In the genomic region with DNA sequence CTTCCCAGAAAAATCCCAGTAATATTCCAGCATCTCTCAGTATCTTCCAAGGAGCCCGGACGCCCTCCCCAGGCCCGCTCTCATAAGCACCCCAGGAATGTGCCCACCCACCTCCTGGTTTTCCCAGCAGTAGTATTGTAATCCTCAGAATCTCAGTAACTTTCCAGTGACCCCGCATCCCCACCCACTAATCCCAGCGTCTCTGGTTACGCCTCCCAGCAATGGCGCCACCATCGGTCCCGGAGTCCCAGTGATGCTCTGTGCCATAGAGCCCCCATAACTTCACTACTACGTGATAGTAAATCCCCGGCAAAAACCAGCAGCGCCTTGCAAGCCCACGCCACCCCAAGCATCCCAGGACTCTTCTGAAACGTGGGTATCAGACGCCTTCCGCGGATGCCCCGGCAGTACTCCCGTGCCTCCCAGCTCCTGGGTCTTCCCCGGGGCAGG, we compare ENCODE assay signal across 8 cellular contexts. TPM values are rescaled to one million over a fixed set of nuclear protein-coding genes. Genes with fewer than 3 reads are reported as not detected.
DNase-seq lines count a peak whose midpoint lies in the region; ATAC-seq and TF ChIP-seq lines count a peak whose summit lies in the region.

No MANE protein-coding gene starts in this region.

- in situ Hi-C loops in HAP-1 (cut with MboI; ENCODE audit: low sequenced_read_pairs), result no loop called here

- peak; percentile 38 to 72 (median 58) for ATAC-seq in heart right ventricle
- ATAC-seq in HG02763 (IDR thresholded peaks at IDR 0.05; ENCODE audit: unreplicated experiment), result no peak
- ATAC-seq in HG02840 (IDR thresholded peaks at IDR 0.05; ENCODE audit: low FRiP score, unreplicated experiment), result no peak

- H3K9me3 ChIP-seq in HAP-1, result no peaks in the 10 kb centered on the region
- no peaks in the 10 kb centered on the region for H3K9me3 ChIP-seq in heart right ventricle

- 0% methylated on average over 20 of the region's 20 CpGs for WGBS in heart right ventricle, 2 donors

- H3K36me3 Mint-ChIP-seq in osteocyte (ENCODE audit: unreplicated experiment), result peaks cover 12% of the 10 kb centered on the region

- H3K4me1 ChIP-seq in HAP-1, result peaks cover 7% of the 10 kb centered on the region
- H3K4me1 ChIP-seq in heart right ventricle, result peaks cover 0 to 20% (median 14%) of the 10 kb centered on the region in 9 donors

- peak overlapping the region; percentile 71 for H3K4me3 ChIP-seq in HAP-1
- peak overlapping the region; percentile 74 to 98 (median 90) for H3K4me3 ChIP-seq in heart right ventricle

- H3K4me1 Mint-ChIP-seq in osteocyte (ENCODE audit: unreplicated experiment), result peaks cover 15% of the 10 kb centered on the region

- no peaks in the 10 kb centered on the region for H3K27me3 Mint-ChIP-seq in osteocyte (ENCODE audit: unreplicated experiment)

- TF ChIP-seq CTCF in heart right ventricle (IDR thresholded peaks at IDR 0.05) (peak in 2 of 9 donors; percentile 25 to 26), osteocyte (IDR thresholded peaks at IDR 0.05) (peak; percentile 25)

- intact Hi-C loops in heart right ventricle (cut with DNase I), result loop anchor here in 3 of 10 donors (5.0 to 10.0 kb wide), 3 partner anchors 137 to 180 kb away; no protein-coding TSS in a partner anchor

- H3K4me3 Mint-ChIP-seq in osteocyte (ENCODE audit: unreplicated experiment), result peak overlapping the region; percentile 94

- DNase-seq in COLO668 (lab: John Stamatoyannopoulos, UW; ENCODE audit: unreplicated experiment) (peak; percentile 43), HAP-1 (ENCODE audit: low spot score in 2 of 2) (peak; percentile 29 to 65), OCI-M1 (lab: John Stamatoyannopoulos, UW) (peak; percentile 42), heart right ventricle (peak in 1 of 2 donors; percentile 73), osteocyte (ENCODE audit: extremely low spot score, unreplicated experiment) (peak; percentile 87)

- no peaks in the 10 kb centered on the region for H3K9me3 Mint-ChIP-seq in osteocyte (ENCODE audit: unreplicated experiment)

- peak overlapping the region; percentile 98 for H3K27ac ChIP-seq in angular gyrus (ENCODE audit: low read depth, low read length)
- H3K27ac ChIP-seq in heart right ventricle, result peak overlapping the region; percentile 67 to 95 (median 91)

- no peaks in the 10 kb centered on the region for H3K27me3 ChIP-seq in HAP-1 (ENCODE audit: low read depth)
- H3K27me3 ChIP-seq in heart right ventricle, result no peaks in the 10 kb centered on the region

- H3K36me3 ChIP-seq in HAP-1 (replicated peaks) (peaks cover 3% of the 10 kb centered on the region; the same call in 1 of the 2 replicates), heart right ventricle (peaks cover 0 to 61% (median 16%) of the 10 kb centered on the region in 9 donors)

- peak overlapping the region; percentile 99 for H3K27ac Mint-ChIP-seq in osteocyte (ENCODE audit: unreplicated experiment)

RNA-seq across cellular contexts. Expression of a gene that starts 1.0 kb away (rescaled TPM):
- total RNA-seq in heart right ventricle, result 10 to 100 TPM; 33.9 to 73.8 (median 41.6) TPM
- 10 to 100 TPM; 34.1 to 57.0 TPM for polyA plus RNA-seq in heart right ventricle
- 107 and 129 TPM in 2 replicates for total RNA-seq in osteocyte

RNA-seq across cellular contexts. Expression of a gene that starts 12.1 kb away (rescaled TPM):
- total RNA-seq in heart right ventricle (10 to 100 TPM; 10.4 to 29.1 (median 13.4) TPM), osteocyte (33.3 and 39.2 TPM in 2 replicates)
- polyA plus RNA-seq in heart right ventricle, result 10 to 100 TPM; 20.8 to 34.9 TPM

RNA-seq across cellular contexts. Expression of a gene that starts 18.7 kb away (rescaled TPM):
- 100 to 1,000 TPM in 1 of 10 donors, 10 to 100 TPM in 9; 67.7 to 104 (median 76.5) TPM for total RNA-seq in heart right ventricle
- 100 to 1,000 TPM in 1 of 2 donors, 10 to 100 TPM in 1; 61.4 to 167 TPM for polyA plus RNA-seq in heart right ventricle
- total RNA-seq in osteocyte, result 84.4 and 93.5 TPM in 2 replicates

RNA-seq across cellular contexts. Expression of a gene that starts 45.7 kb away (rescaled TPM):
- total RNA-seq in heart right ventricle (1 to 10 TPM in 9 of 10 donors, under 1 TPM in 1; 0.95 to 2.4 (median 1.9) TPM), osteocyte (2.1 and 2.5 TPM in 2 replicates)
- 1 to 10 TPM; 1.2 to 3.9 TPM for polyA plus RNA-seq in heart right ventricle

Comparison
In these comparisons a context has a peak if more than half of its experiments do, and no peak if none do; other contexts are left out.
1. ATAC-seq: peak in heart right ventricle (8 of 8); none in HG02763 (single experiment) and HG02840 (single experiment).